Comparison of ENCODE assay signal across 8 cellular contexts in the genomic region with DNA sequence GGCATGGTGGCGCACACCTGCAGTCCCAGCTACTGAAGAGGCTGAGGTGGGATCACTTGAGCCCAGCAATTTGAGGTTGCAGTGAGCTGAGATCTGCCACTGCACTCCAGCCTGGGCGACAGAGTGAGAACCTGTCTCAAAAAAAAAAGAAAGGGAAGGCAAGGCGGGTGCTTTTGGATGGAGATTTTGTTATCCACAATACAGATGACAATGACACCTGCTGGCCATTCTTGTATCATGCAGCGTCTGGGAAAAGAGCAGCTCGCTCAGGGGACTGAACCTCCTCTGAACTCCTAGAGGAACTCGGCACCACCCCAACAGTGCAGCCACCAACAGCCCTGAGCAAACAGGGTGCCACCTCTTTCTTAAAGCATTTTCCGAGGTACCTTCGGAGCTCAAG. TPM values are rescaled to one million over a fixed set of nuclear protein-coding genes. Genes with fewer than 3 reads are reported as not detected.
A peak's percentile ranks its signal among the peaks of the same experiment; 100 is the strongest.
DNase-seq lines count a peak whose midpoint lies in the region; ATAC-seq lines count a peak whose summit lies in the region.

No MANE protein-coding gene starts in this region.

- in situ Hi-C loops in GM23248 (cut with MboI) = loop anchor here (10.0 kb wide), 1 partner anchor 268 kb away; no protein-coding TSS in a partner anchor

- H4K20me1 ChIP-seq in BLaER1 treated with 17β-estradiol and CSF1 and Interleukin-3, amounts not matched to agents 10 nM and 100 nM = peaks cover 0 to 19% (median 9%) of the 10 kb centered on the region in 11 experiments; a peak in 9 of 22 replicates
- H4K20me1 ChIP-seq in GM23248 (ENCODE audit: insufficient read depth) = no peaks in the 10 kb centered on the region

- H3K27me3 ChIP-seq in BLaER1 treated with 17β-estradiol and CSF1 and Interleukin-3, amounts not matched to agents 10 nM and 100 nM = no peaks in the 10 kb centered on the region
- H3K27me3 ChIP-seq in GM23248 (replicated peaks; ENCODE audit: insufficient read depth) = no peaks in the 10 kb centered on the region

- POLR2A ChIA-PET in naive thymus-derived CD8-positive, alpha-beta T cell (lab: Charles Lee) = no interaction called here

- no peaks in the 10 kb centered on the region for H3K4me1 Mint-ChIP-seq in effector memory CD8-positive, alpha-beta T cell (ENCODE audit: low read depth in 2 of 2)
- no peaks in the 10 kb centered on the region for H3K4me1 Mint-ChIP-seq in naive thymus-derived CD8-positive, alpha-beta T cell

- no peaks in the 10 kb centered on the region for H3K79me2 ChIP-seq in GM23248 (ENCODE audit: insufficient read depth)

- no peak overlapping the region for H2AFZ ChIP-seq in GM23248

- no peaks in the 10 kb centered on the region for H3K9me3 Mint-ChIP-seq in effector memory CD8-positive, alpha-beta T cell
- H3K9me3 Mint-ChIP-seq in naive thymus-derived CD8-positive, alpha-beta T cell = no peaks in the 10 kb centered on the region

- peak overlapping the region in 6 of 11 experiments; percentile 9 to 47 (median 32); a peak in 4 of 22 replicates for H3K4me2 ChIP-seq in BLaER1 treated with 17β-estradiol and CSF1 and Interleukin-3, amounts not matched to agents 10 nM and 100 nM
- no peak overlapping the region for H3K4me2 ChIP-seq in GM23248 (ENCODE audit: unreplicated experiment)

- H3K9me2 ChIP-seq in GM23248 (ENCODE audit: insufficient read depth) = no peaks in the 10 kb centered on the region

- no peak overlapping the region for H3K27ac ChIP-seq in BLaER1 treated with 17β-estradiol and CSF1 and Interleukin-3, amounts not matched to agents 10 nM and 100 nM
- no peak overlapping the region for H3K27ac ChIP-seq in GM23248

- H3K9ac ChIP-seq in BLaER1 treated with 17β-estradiol and CSF1 and Interleukin-3, amounts not matched to agents 10 nM and 100 nM = 0 out of 22 replicates have a peak overlapping the region, but pooled peaks of 1 of the 11 experiments have one; percentile 9
- H3K9ac ChIP-seq in GM23248 = no peak overlapping the region

- no peak for ATAC-seq in effector memory CD8-positive, alpha-beta T cell (replicated peaks)
- ATAC-seq in naive thymus-derived CD8-positive, alpha-beta T cell = peak in 1 of 2 donors; percentile 49
- ATAC-seq in HG03196 (IDR thresholded peaks at IDR 0.05; ENCODE audit: unreplicated experiment) = no peak
- no peak for ATAC-seq in HG03039 (IDR thresholded peaks at IDR 0.05; ENCODE audit: unreplicated experiment)
- no peak for ATAC-seq in GM19467 (IDR thresholded peaks at IDR 0.05; ENCODE audit: unreplicated experiment)

- H3K9me3 ChIP-seq in BLaER1 treated with 17β-estradiol and CSF1 and Interleukin-3, amounts not matched to agents 10 nM and 100 nM (replicated peaks in 1 of 11) = no peaks in the 10 kb centered on the region
- no peaks in the 10 kb centered on the region for H3K9me3 ChIP-seq in GM23248 (ENCODE audit: low read depth)

- H3K4me3 ChIP-seq in BLaER1 treated with 17β-estradiol and CSF1 and Interleukin-3, amounts not matched to agents 10 nM and 100 nM = no peak overlapping the region
- no peak overlapping the region for H3K4me3 ChIP-seq in GM23248

- H3K36me3 Mint-ChIP-seq in effector memory CD8-positive, alpha-beta T cell (ENCODE audit: insufficient read depth) = peaks cover 30% of the 10 kb centered on the region
- peaks cover 0 to 79% (median 5%) of the 10 kb centered on the region in 3 donors for H3K36me3 Mint-ChIP-seq in naive thymus-derived CD8-positive, alpha-beta T cell

- H3K4me3 Mint-ChIP-seq in effector memory CD8-positive, alpha-beta T cell = no peak overlapping the region
- no peak overlapping the region for H3K4me3 Mint-ChIP-seq in naive thymus-derived CD8-positive, alpha-beta T cell

- H3K36me3 ChIP-seq in BLaER1 treated with 17β-estradiol and CSF1 and Interleukin-3, amounts not matched to agents 10 nM and 100 nM = peaks cover 58 to 89% (median 77%) of the 10 kb centered on the region in 11 experiments
- H3K36me3 ChIP-seq in GM23248 (ENCODE audit: low read depth) = no peaks in the 10 kb centered on the region

- H3K27ac Mint-ChIP-seq in effector memory CD8-positive, alpha-beta T cell = no peak overlapping the region
- peak overlapping the region in 4 of 10 donors; percentile 24 to 75 (median 54) for H3K27ac Mint-ChIP-seq in naive thymus-derived CD8-positive, alpha-beta T cell

- H3K4me1 ChIP-seq in BLaER1 treated with 17β-estradiol and CSF1 and Interleukin-3, amounts not matched to agents 10 nM and 100 nM = peaks cover 13 to 59% (median 49%) of the 10 kb centered on the region in 10 experiments
- no peaks in the 10 kb centered on the region for H3K4me1 ChIP-seq in GM23248 (ENCODE audit: insufficient read depth)

- DNase-seq in GM23248 (peak; percentile 75), RPMI7951 (ENCODE audit: low read depth) (peak; percentile 39)
- peak; percentile 14 to 22 (median 22) for DNase-seq in effector memory CD8-positive, alpha-beta T cell
- peak in 7 of 10 donors; percentile 10 to 48 (median 31) for DNase-seq in naive thymus-derived CD8-positive, alpha-beta T cell

- H3F3A ChIP-seq in GM23248 (ENCODE audit: insufficient read depth) = no peaks in the 10 kb centered on the region

- 58 to 64% methylated on average over 8 of the region's 8 CpGs for WGBS in GM23248 (ENCODE audit: low coverage in 1 of 2, low lambda C conversion rate in 2 of 2, missing lambda C conversion rate in 2 of 2), 2 experiments

- H3K27me3 Mint-ChIP-seq in effector memory CD8-positive, alpha-beta T cell = no peaks in the 10 kb centered on the region
- H3K27me3 Mint-ChIP-seq in naive thymus-derived CD8-positive, alpha-beta T cell = no peaks in the 10 kb centered on the region

RNA-seq across cellular contexts. Expression of a gene that starts 22.8 kb away (rescaled TPM):
- total RNA-seq in GM23248 (2014; rRNA removed; shearing (Covaris generic)) = 1.0 and 3.4 TPM in 2 replicates
- polyA plus RNA-seq in GM23248 (2016; fragmentation: Nextera tagmentation; extraction: Ambion mirVana) = 8.2 and 10.6 TPM in 2 replicates
- 13.8 and 15.9 TPM in 2 replicates for total RNA-seq in RPMI7951 (2014; rRNA removed; shearing (Covaris generic))
- 10 to 100 TPM; 18.3 to 20.4 TPM for total RNA-seq in naive thymus-derived CD8-positive, alpha-beta T cell
- 10 to 100 TPM in 1 of 3 donors, 1 to 10 TPM in 2; 5.3 to 11.9 (median 5.9) TPM for polyA plus RNA-seq in naive thymus-derived CD8-positive, alpha-beta T cell

RNA-seq across cellular contexts. Expression of a gene that starts 23.1 kb away (rescaled TPM):
- total RNA-seq in GM23248 (2014; rRNA removed; shearing (Covaris generic)) = 49.1 and 71.8 TPM in 2 replicates
- 18.6 and 20.1 TPM in 2 replicates for polyA plus RNA-seq in GM23248 (2016; fragmentation: Nextera tagmentation; extraction: Ambion mirVana)
- 31.6 and 36.9 TPM in 2 replicates for total RNA-seq in RPMI7951 (2014; rRNA removed; shearing (Covaris generic))
- total RNA-seq in naive thymus-derived CD8-positive, alpha-beta T cell = 100 to 1,000 TPM; 169 to 171 TPM
- polyA plus RNA-seq in naive thymus-derived CD8-positive, alpha-beta T cell = 10 to 100 TPM in 1 of 3 donors, 1 to 10 TPM in 2; 3.3 to 22.3 (median 8.0) TPM

RNA-seq across cellular contexts. Expression of a gene that starts 25.8 kb away (rescaled TPM):
- total RNA-seq in GM23248 (2014; rRNA removed; shearing (Covaris generic)) = 0.76 and 0.89 TPM in 2 replicates
- 0.20 and 0.80 TPM in 2 replicates for polyA plus RNA-seq in GM23248 (2016; fragmentation: Nextera tagmentation; extraction: Ambion mirVana)
- 2.5 and 2.6 TPM in 2 replicates for total RNA-seq in RPMI7951 (2014; rRNA removed; shearing (Covaris generic))
- 1 to 10 TPM; 6.4 to 7.5 TPM for total RNA-seq in naive thymus-derived CD8-positive, alpha-beta T cell
- polyA plus RNA-seq in naive thymus-derived CD8-positive, alpha-beta T cell = 1 to 10 TPM in 2 of 3 donors, under 1 TPM in 1; 0.89 to 2.1 (median 1.1) TPM

Comparison
In these comparisons a context has a peak if more than half of its experiments do, and no peak if none do; other contexts are left out.
1. DNase-seq: peak in every context shown above with its lines; median percentile 75 in GM23248; 39 in RPMI7951; 31 in naive thymus-derived CD8-positive, alpha-beta T cell; 22 in effector memory CD8-positive, alpha-beta T cell.